In genomic region chr21:33650929-33651505, GRCh38 we compare ENCODE assay signal across 17 cellular contexts.
"Had no signal": no experiment of that assay in that cellular context is flagged by ENCODE, and none has a peak within 500 bp of the region (broad histone marks: within the 10 kb centered on the region; RNA-seq: fewer than 3 reads in every experiment).

No MANE protein-coding gene starts in this region.

- ATAC-seq: activated CD8-positive, alpha-beta memory T cell treated with anti-CD3 and anti-CD28 coated beads, Interleukin-2, amount 10 ng/mL, durations not matched to agents 7 days and 5 days; lower lobe of right lung; naive thymus-derived CD4-positive, alpha-beta T cell; sciatic nerve; T-helper 17 cell; upper lobe of right lung had no signal

- H3K27ac ChIP-seq: epithelial cell of prostate, lower lobe of right lung, upper lobe of right lung had no signal

- H3K9me3 ChIP-seq: lower lobe of right lung, upper lobe of right lung had no signal

- DNase-seq: activated CD8-positive, alpha-beta memory T cell treated with anti-CD3 and anti-CD28 coated beads, Interleukin-2, amount 10 ng/mL, durations not matched to agents 7 days and 5 days; activated gamma-delta T cell; activated naive CD8-positive, alpha-beta T cell treated with anti-CD3 and anti-CD28 coated beads, Interleukin-2, amount 10 ng/mL, durations not matched to agents 7 days and 5 days; activated T-cell treated with anti-CD3 and anti-CD28 coated beads, Interleukin-2, amount 50 U/mL, for 48 hours; caudate nucleus; cortex of kidney; effector memory CD4-positive, alpha-beta T cell; hippocampal formation; lower lobe of right lung; naive thymus-derived CD4-positive, alpha-beta T cell; occipital lobe; stimulated activated CD4-positive, alpha-beta T cell treated with anti-CD3 and anti-CD28 coated beads, Interleukin-2, amount 100 ng/mL, for 48 hours; stimulated activated naive CD4-positive, alpha-beta T cell treated with Interleukin-2 at 50 U/mL for 16 hours; T-helper 17 cell; upper lobe of right lung had no signal

- H3K4me3 ChIP-seq: lower lobe of right lung, upper lobe of right lung had no signal

- H3K36me3 ChIP-seq: lower lobe of right lung, upper lobe of right lung had no signal

- H3K27me3 ChIP-seq: upper lobe of right lung had no signal
